33 cellular contexts compared by ENCODE assay signal in the genomic region with DNA sequence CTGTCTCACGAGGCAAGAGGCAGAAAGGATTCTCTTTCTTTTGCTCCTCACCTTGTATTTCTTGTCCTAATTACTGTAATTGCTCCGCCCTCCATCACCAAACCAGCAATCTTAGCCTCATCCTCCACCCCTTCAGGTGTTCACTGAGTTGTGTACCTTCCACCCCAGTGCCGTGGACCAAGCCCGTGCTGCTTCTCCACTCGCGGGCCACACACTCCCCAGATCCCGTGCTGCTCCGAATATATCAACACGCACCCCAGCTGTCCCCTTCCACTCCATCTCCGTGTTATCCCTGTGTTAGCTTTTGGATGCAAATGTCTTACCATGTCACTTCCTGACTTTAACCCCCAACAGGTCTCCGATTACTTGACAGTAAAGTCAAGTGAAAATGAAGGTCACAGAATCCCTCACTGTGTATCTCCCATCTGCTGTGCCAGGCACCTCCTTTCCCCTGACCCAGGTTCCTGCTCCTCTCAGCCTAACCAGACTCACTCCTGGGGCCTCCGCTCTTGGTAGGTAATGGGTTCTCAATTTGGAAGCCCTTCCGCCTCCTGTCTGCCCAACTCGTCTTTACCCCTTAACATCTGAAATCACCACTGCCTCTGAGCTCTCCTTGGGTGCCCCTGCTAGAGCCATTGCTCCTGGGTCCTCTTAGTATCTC.
"Had no signal": no experiment of that assay in that cellular context is flagged by ENCODE, and none has a peak within 500 bp of the region (broad histone marks: within the 10 kb centered on the region; RNA-seq: fewer than 3 reads in every experiment).

No MANE protein-coding gene starts in this region.

- DNase-seq: activated B cell treated with CpG ODN at 0.5 μM for 24 hours; activated CD4-positive, alpha-beta memory T cell treated with anti-CD3 and anti-CD28 coated beads for 36 hours; activated CD4-positive, alpha-beta T cell treated with anti-CD3 and anti-CD28 coated beads for 4 hours; activated CD4-positive, alpha-beta T cell treated with anti-CD3 and anti-CD28 coated beads, Interleukin-2, amount 10 ng/mL, durations not matched to agents 7 days and 5 days; activated CD4-positive, alpha-beta T cell treated with anti-CD3 and anti-CD28 coated beads, Interleukin-2, amount 50 U/mL, for 4 hours; activated CD4-positive, CD25-positive, alpha-beta regulatory T cell treated with anti-CD3 and anti-CD28 coated beads, Interleukin-2, amount 50 U/mL, for 72 hours; activated CD8-positive, alpha-beta memory T cell treated with anti-CD3 and anti-CD28 coated beads, Interleukin-2, amount 50 U/mL, for 4 hours; activated CD8-positive, alpha-beta T cell treated with anti-CD3 and anti-CD28 coated beads for 36 hours; activated effector memory CD4-positive, alpha-beta T cell treated with Interleukin-2 at 50 U/mL for 16 hours; activated gamma-delta T cell; activated naive CD4-positive, alpha-beta T cell; activated naive CD4-positive, alpha-beta T cell treated with anti-CD3 and anti-CD28 coated beads for 36 hours; activated naive CD4-positive, alpha-beta T cell treated with anti-CD3 and anti-CD28 coated beads, Interleukin-2, amount 50 U/mL, for 16 hours; activated naive CD8-positive, alpha-beta T cell treated with anti-CD3 and anti-CD28 coated beads for 36 hours; activated T-cell treated with anti-CD3 and anti-CD28 coated beads, Interleukin-2, amount 50 U/mL, for 24 hours; activated T-cell treated with anti-CD3 and anti-CD28 coated beads, Interleukin-2, amount 50 U/mL, for 48 hours; adrenal gland; amniotic stem cell; caudate nucleus; cerebellar nuclear complex; SW 1271; T-helper 1 cell; T-helper 2 cell; T-helper 9 cell had no signal

- H3K9me3 ChIP-seq: adrenal gland, ascending aorta had no signal

- H3K27me3 Mint-ChIP-seq: activated B cell treated with CpG ODN at 0.5 μM for 24 hours; activated CD4-positive, alpha-beta T cell treated with anti-CD3 and anti-CD28 coated beads, Interleukin-2, amount 10 ng/mL, durations not matched to agents 7 days and 5 days; brain had no signal

- H3K27ac ChIP-seq: adrenal gland, ascending aorta, cardiac muscle cell, VCaP had no signal

- H3K36me3 Mint-ChIP-seq: activated CD4-positive, alpha-beta memory T cell treated with anti-CD3 and anti-CD28 coated beads for 36 hours; activated naive CD4-positive, alpha-beta T cell treated with anti-CD3 and anti-CD28 coated beads, Interleukin-2, amount 50 U/mL, for 72 hours; activated naive CD8-positive, alpha-beta T cell treated with anti-CD3 and anti-CD28 coated beads for 36 hours; brain had no signal

- H3K27ac Mint-ChIP-seq: activated B cell treated with CpG ODN at 0.5 μM for 24 hours; activated CD4-positive, alpha-beta memory T cell treated with anti-CD3 and anti-CD28 coated beads for 36 hours; activated CD4-positive, alpha-beta T cell treated with anti-CD3 and anti-CD28 coated beads, Interleukin-2, amount 10 ng/mL, durations not matched to agents 7 days and 5 days; activated CD8-positive, alpha-beta T cell treated with anti-CD3 and anti-CD28 coated beads for 36 hours; activated naive CD4-positive, alpha-beta T cell treated with anti-CD3 and anti-CD28 coated beads for 36 hours; activated naive CD4-positive, alpha-beta T cell treated with anti-CD3 and anti-CD28 coated beads, Interleukin-2, amount 50 U/mL, for 72 hours; activated naive CD8-positive, alpha-beta T cell treated with anti-CD3 and anti-CD28 coated beads for 36 hours; activated T-cell treated with anti-CD3 and anti-CD28 coated beads, Interleukin-2, amount 50 U/mL, for 24 hours; activated T-helper 2 cell treated with anti-CD3 and anti-CD28 coated beads, Interferon-gamma antibody, Interleukin-2, Interleukin-4, amounts not matched to agents 10 μg/mL and 5 μg/mL and 100 μg/mL, durations not matched to agents 14 hours and 24 hours and 36 hours; brain; T-helper 1 cell treated with Interleukin-12 subunit alpha and Interleukin-12 subunit beta and Interleukin-4 antibody, amounts not matched to agents 30 μg/mL and 1 μg/mL, for 36 hours; T-helper 2 cell treated with Interferon-gamma antibody and Interleukin-4, amounts not matched to agents 5 μg/mL and 100 μg/mL, for 36 hours had no signal

- H3K4me3 Mint-ChIP-seq: activated B cell treated with CpG ODN at 0.5 μM for 24 hours; activated CD4-positive, alpha-beta memory T cell treated with anti-CD3 and anti-CD28 coated beads for 36 hours; activated CD4-positive, alpha-beta T cell treated with anti-CD3 and anti-CD28 coated beads, Interleukin-2, amount 10 ng/mL, durations not matched to agents 7 days and 5 days; activated CD8-positive, alpha-beta T cell treated with anti-CD3 and anti-CD28 coated beads for 36 hours; activated naive CD4-positive, alpha-beta T cell treated with anti-CD3 and anti-CD28 coated beads for 36 hours; activated naive CD8-positive, alpha-beta T cell treated with anti-CD3 and anti-CD28 coated beads for 36 hours; activated T-cell treated with anti-CD3 and anti-CD28 coated beads, Interleukin-2, amount 50 U/mL, for 24 hours; brain; central memory CD8-positive, alpha-beta T cell; T-helper 1 cell treated with Interleukin-12 subunit alpha and Interleukin-12 subunit beta and Interleukin-4 antibody, amounts not matched to agents 30 μg/mL and 1 μg/mL, for 36 hours; T-helper 2 cell treated with Interferon-gamma antibody and Interleukin-4, amounts not matched to agents 5 μg/mL and 100 μg/mL, for 36 hours had no signal

- H3K27me3 ChIP-seq: adrenal gland, ascending aorta, cardiac muscle cell had no signal

- H3K4me1 ChIP-seq: adrenal gland, ascending aorta had no signal

- H3K4me3 ChIP-seq: adrenal gland, ascending aorta, cardiac muscle cell had no signal

- H3K9me3 Mint-ChIP-seq: activated B cell treated with CpG ODN at 0.5 μM for 24 hours; activated CD4-positive, alpha-beta memory T cell treated with anti-CD3 and anti-CD28 coated beads for 36 hours; activated CD4-positive, alpha-beta T cell treated with anti-CD3 and anti-CD28 coated beads, Interleukin-2, amount 10 ng/mL, durations not matched to agents 7 days and 5 days; activated CD8-positive, alpha-beta T cell treated with anti-CD3 and anti-CD28 coated beads for 36 hours; activated naive CD8-positive, alpha-beta T cell treated with anti-CD3 and anti-CD28 coated beads for 36 hours; activated T-cell treated with anti-CD3 and anti-CD28 coated beads, Interleukin-2, amount 50 U/mL, for 24 hours; activated T-helper 2 cell treated with anti-CD3 and anti-CD28 coated beads, Interferon-gamma antibody, Interleukin-2, Interleukin-4, amounts not matched to agents 10 μg/mL and 5 μg/mL and 100 μg/mL, durations not matched to agents 14 hours and 24 hours and 36 hours; T-helper 1 cell treated with Interleukin-12 subunit alpha and Interleukin-12 subunit beta and Interleukin-4 antibody, amounts not matched to agents 30 μg/mL and 1 μg/mL, for 36 hours; T-helper 2 cell treated with Interferon-gamma antibody and Interleukin-4, amounts not matched to agents 5 μg/mL and 100 μg/mL, for 36 hours had no signal

- H3K36me3 ChIP-seq: adrenal gland, ascending aorta, cardiac muscle cell had no signal

- H3K4me1 Mint-ChIP-seq: activated B cell treated with CpG ODN at 0.5 μM for 24 hours; activated CD4-positive, alpha-beta T cell treated with anti-CD3 and anti-CD28 coated beads, Interleukin-2, amount 10 ng/mL, durations not matched to agents 7 days and 5 days; activated naive CD8-positive, alpha-beta T cell treated with anti-CD3 and anti-CD28 coated beads for 36 hours; brain; central memory CD8-positive, alpha-beta T cell had no signal

- ATAC-seq: activated CD8-positive, alpha-beta T cell treated with anti-CD3 and anti-CD28 coated beads for 36 hours; activated naive CD4-positive, alpha-beta T cell treated with anti-CD3 and anti-CD28 coated beads, Interleukin-2, amount 50 U/mL, for 72 hours had no signal
